In the genomic region with DNA sequence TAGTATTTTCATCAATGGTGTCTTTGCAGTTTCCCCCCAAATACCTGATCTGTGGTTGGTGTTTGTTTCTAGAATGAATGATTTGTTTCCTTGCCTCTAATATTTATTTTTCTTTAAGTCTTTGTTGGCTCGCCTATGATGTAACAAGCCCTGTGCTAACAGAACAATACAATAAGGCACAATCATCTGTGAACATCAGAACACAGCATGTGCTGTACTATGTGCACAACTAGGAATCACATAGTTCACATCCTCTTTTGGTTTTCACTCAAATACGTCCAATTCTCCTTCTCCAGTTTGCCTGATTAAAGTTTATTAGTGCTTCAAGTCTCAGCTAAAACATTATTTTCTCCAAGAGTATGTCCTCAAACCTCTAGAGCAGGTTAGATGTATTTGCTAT, we compare ENCODE assay signal across 24 cellular contexts.
"Had no signal": no experiment of that assay in that cellular context is flagged by ENCODE, and none has a peak within 500 bp of the region (broad histone marks: within the 10 kb centered on the region; RNA-seq: fewer than 3 reads in every experiment).

No MANE protein-coding gene starts in this region.

- FAIRE-seq: astrocyte, bronchial epithelial cell had no signal

- DNase-seq: activated B cell treated with CpG ODN at 0.5 μM for 24 hours; activated CD4-positive, alpha-beta T cell treated with anti-CD3 and anti-CD28 coated beads for 48 hours; activated CD4-positive, alpha-beta T cell treated with anti-CD3 and anti-CD28 coated beads, Interleukin-2, amount 50 U/mL, for 1 hour; activated CD4-positive, alpha-beta T cell treated with anti-CD3 and anti-CD28 coated beads, Interleukin-2, amount 50 U/mL, for 48 hours; activated CD8-positive, alpha-beta memory T cell treated with anti-CD3 and anti-CD28 coated beads for 24 hours; activated CD8-positive, alpha-beta T cell treated with anti-CD3 and anti-CD28 coated beads for 36 hours; activated effector memory CD4-positive, alpha-beta T cell treated with Interleukin-2 at 50 U/mL for 16 hours; activated gamma-delta T cell treated with Interleukin-2 at 50 U/mL for 16 hours; activated naive CD4-positive, alpha-beta T cell treated with anti-CD3 and anti-CD28 coated beads, Interleukin-2, amount 50 U/mL, for 16 hours; activated naive CD4-positive, alpha-beta T cell treated with Interleukin-2 at 50 U/mL for 16 hours; activated T-cell treated with anti-CD3 and anti-CD28 coated beads, Interleukin-2, amount 50 U/mL, for 4 hours; amniotic stem cell; anterior cingulate cortex; brain microvascular endothelial cell; dorsolateral prefrontal cortex; effector memory CD4-positive, alpha-beta T cell; endodermal cell; foreskin fibroblast; head of caudate nucleus; T1000; WERI-Rb-1 had no signal

- H3K27me3 ChIP-seq: brain microvascular endothelial cell had no signal

- H3K27ac ChIP-seq: brain microvascular endothelial cell, coronary artery, dorsolateral prefrontal cortex, WERI-Rb-1 had no signal

- H3K4me3 ChIP-seq: coronary artery, dorsolateral prefrontal cortex had no signal

- H3K36me3 ChIP-seq: brain microvascular endothelial cell, WERI-Rb-1 had no signal
